In the genomic region with DNA sequence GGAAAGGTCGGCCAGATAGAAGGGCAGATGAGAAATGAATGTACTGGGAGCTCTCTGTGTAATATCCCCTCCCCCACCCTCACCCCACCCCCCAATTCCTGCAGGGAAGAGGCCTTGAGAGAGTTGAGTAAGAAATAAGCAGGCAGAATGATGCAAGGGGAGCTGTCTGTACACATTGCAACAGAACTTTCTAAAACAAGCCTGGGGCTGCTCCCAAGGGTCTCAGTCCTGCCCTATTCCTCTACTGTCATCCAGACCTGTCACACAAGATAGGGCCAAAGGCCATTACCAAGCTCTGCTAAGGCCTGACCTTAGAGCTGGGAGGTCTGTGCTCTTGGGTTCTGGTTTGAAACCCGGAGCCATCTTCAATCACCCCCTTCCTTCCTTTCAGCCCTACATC, we compare ENCODE assay signal across 1 cellular context.
TF ChIP-seq lines count a peak whose summit lies in the region.

No MANE protein-coding gene starts in this region.

TF ChIP-seq in HepG2, 621 proteins besides CTCF, POLR2A, EP300 and RAD21 (continued from another document and continues in another):
- TF ChIP-seq, protein P1, sequence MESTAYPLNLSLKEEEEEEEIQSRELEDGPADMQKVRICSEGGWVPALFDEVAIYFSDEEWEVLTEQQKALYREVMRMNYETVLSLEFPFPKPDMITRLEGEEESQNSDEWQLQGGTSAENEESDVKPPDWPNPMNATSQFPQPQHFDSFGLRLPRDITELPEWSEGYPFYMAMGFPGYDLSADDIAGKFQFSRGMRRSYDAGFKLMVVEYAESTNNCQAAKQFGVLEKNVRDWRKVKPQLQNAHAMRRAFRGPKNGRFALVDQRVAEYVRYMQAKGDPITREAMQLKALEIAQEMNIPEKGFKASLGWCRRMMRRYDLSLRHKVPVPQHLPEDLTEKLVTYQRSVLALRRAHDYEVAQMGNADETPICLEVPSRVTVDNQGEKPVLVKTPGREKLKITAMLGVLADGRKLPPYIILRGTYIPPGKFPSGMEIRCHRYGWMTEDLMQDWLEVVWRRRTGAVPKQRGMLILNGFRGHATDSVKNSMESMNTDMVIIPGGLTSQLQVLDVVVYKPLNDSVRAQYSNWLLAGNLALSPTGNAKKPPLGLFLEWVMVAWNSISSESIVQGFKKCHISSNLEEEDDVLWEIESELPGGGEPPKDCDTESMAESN (CRISPR knock-in tag; conservative IDR thresholded peaks at IDR 0.05), result peak; percentile 65; the same call in 1 of the 2 replicates
- TF ChIP-seq ZMAT3 (CRISPR knock-in tag; conservative IDR thresholded peaks at IDR 0.05) (no peak), ZMYM2 (CRISPR knock-in tag; IDR thresholded peaks at IDR 0.05) (no peak), SMARCE1 (IDR thresholded peaks at IDR 0.05; ENCODE audit: borderline replicate concordance) (no peak), PCBP1 (IDR thresholded peaks at IDR 0.05; ENCODE audit: borderline replicate concordance, low read depth, low read length) (no peak), ZKSCAN8 (CRISPR knock-in tag; IDR thresholded peaks at IDR 0.05; ENCODE audit: borderline replicate concordance) (0 out of 2 replicates have a peak, but pooled peaks have one; percentile 31), KLF6 (CRISPR knock-in tag; IDR thresholded peaks at IDR 0.05) (0 out of 2 replicates have a peak, but pooled peaks have one; percentile 52), SP5 (CRISPR knock-in tag; IDR thresholded peaks at IDR 0.05; ENCODE audit: borderline replicate concordance, low read depth) (peak; percentile 48; the same call in 1 of the 2 replicates), ASH2L (IDR thresholded peaks at IDR 0.05; ENCODE audit: insufficient read length, low read depth, low read length) (no peak), ATF1 (CRISPR knock-in tag; IDR thresholded peaks at IDR 0.05) (no peak), FIP1L1 (IDR thresholded peaks at IDR 0.05; ENCODE audit: borderline replicate concordance, insufficient read depth, low read depth, low read length) (no peak), RBAK (CRISPR knock-in tag; IDR thresholded peaks at IDR 0.05) (no peak), FOXM1 (CRISPR knock-in tag; IDR thresholded peaks at IDR 0.05) (no peak), PRMT3 (CRISPR knock-in tag; IDR thresholded peaks at IDR 0.05; ENCODE audit: borderline replicate concordance, low read depth) (no peak), PHF5A (CRISPR knock-in tag; IDR thresholded peaks at IDR 0.05; ENCODE audit: low read depth, unreplicated experiment) (no peak), BHLHE40 (IDR thresholded peaks at IDR 0.05; ENCODE audit: low read length) (no peak), JDP2 (CRISPR knock-in tag; IDR thresholded peaks at IDR 0.05; ENCODE audit: borderline replicate concordance) (no peak), ZNF530 (CRISPR knock-in tag; IDR thresholded peaks at IDR 0.05; ENCODE audit: low read depth) (no peak), JUNB (CRISPR knock-in tag; IDR thresholded peaks at IDR 0.05; ENCODE audit: borderline replicate concordance) (no peak), POLR2AphosphoS5 (IDR thresholded peaks at IDR 0.05; ENCODE audit: low read depth, low read length) (no peak), RFX5 (IDR thresholded peaks at IDR 0.05; ENCODE audit: low read depth, low read length) (no peak), ZBTB8A (CRISPR knock-in tag; IDR thresholded peaks at IDR 0.05; ENCODE audit: borderline replicate concordance, low read depth) (no peak), AGO1 (IDR thresholded peaks at IDR 0.05; ENCODE audit: low read depth, low read length, poor library complexity, severe bottlenecking) (no peak)
- TF ChIP-seq, protein P2, sequence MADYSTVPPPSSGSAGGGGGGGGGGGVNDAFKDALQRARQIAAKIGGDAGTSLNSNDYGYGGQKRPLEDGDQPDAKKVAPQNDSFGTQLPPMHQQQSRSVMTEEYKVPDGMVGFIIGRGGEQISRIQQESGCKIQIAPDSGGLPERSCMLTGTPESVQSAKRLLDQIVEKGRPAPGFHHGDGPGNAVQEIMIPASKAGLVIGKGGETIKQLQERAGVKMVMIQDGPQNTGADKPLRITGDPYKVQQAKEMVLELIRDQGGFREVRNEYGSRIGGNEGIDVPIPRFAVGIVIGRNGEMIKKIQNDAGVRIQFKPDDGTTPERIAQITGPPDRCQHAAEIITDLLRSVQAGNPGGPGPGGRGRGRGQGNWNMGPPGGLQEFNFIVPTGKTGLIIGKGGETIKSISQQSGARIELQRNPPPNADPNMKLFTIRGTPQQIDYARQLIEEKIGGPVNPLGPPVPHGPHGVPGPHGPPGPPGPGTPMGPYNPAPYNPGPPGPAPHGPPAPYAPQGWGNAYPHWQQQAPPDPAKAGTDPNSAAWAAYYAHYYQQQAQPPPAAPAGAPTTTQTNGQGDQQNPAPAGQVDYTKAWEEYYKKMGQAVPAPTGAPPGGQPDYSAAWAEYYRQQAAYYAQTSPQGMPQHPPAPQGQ (CRISPR knock-in tag; IDR thresholded peaks at IDR 0.05; ENCODE audit: borderline replicate concordance), result no peak
- TF ChIP-seq, protein P3, sequence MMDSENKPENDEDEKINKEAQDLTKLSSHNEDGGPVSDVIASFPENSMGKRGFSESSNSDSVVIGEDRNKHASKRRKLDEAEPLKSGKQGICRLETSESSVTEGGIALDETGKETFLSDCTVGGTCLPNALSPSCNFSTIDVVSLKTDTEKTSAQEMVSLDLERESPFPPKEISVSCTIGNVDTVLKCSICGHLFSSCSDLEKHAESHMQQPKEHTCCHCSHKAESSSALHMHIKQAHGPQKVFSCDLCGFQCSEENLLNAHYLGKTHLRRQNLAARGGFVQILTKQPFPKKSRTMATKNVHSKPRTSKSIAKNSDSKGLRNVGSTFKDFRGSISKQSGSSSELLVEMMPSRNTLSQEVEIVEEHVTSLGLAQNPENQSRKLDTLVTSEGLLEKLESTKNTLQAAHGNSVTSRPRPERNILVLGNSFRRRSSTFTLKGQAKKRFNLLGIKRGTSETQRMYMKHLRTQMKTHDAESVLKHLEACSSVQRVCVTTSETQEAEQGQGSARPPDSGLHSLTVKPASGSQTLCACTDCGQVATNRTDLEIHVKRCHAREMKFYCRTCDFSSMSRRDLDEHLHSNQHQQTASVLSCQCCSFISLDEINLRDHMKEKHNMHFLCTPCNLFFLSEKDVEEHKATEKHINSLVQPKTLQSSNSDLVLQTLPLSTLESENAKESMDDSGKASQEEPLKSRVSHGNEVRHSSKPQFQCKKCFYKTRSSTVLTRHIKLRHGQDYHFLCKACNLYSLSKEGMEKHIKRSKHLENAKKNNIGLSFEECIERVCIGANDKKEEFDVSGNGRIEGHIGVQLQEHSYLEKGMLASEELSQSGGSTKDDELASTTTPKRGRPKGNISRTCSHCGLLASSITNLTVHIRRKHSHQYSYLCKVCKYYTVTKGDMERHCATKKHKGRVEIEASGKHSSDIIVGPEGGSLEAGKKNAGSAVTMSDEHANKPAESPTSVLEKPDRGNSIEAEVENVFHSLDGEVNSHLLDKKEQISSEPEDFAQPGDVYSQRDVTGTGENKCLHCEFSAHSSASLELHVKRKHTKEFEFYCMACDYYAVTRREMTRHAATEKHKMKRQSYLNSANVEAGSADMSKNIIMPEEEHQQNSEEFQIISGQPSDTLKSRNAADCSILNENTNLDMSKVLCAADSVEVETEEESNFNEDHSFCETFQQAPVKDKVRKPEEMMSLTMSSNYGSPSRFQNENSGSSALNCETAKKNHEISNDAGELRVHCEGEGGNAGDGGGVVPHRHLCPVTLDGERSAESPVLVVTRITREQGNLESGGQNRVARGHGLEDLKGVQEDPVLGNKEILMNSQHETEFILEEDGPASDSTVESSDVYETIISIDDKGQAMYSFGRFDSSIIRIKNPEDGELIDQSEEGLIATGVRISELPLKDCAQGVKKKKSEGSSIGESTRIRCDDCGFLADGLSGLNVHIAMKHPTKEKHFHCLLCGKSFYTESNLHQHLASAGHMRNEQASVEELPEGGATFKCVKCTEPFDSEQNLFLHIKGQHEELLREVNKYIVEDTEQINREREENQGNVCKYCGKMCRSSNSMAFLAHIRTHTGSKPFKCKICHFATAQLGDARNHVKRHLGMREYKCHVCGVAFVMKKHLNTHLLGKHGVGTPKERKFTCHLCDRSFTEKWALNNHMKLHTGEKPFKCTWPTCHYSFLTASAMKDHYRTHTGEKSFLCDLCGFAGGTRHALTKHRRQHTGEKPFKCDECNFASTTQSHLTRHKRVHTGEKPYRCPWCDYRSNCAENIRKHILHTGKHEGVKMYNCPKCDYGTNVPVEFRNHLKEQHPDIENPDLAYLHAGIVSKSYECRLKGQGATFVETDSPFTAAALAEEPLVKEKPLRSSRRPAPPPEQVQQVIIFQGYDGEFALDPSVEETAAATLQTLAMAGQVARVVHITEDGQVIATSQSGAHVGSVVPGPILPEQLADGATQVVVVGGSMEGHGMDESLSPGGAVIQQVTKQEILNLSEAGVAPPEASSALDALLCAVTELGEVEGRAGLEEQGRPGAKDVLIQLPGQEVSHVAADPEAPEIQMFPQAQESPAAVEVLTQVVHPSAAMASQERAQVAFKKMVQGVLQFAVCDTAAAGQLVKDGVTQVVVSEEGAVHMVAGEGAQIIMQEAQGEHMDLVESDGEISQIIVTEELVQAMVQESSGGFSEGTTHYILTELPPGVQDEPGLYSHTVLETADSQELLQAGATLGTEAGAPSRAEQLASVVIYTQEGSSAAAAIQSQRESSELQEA (CRISPR knock-in tag; IDR thresholded peaks at IDR 0.05; ENCODE audit: not compliant biosample characterization), result no peak
- TF ChIP-seq, protein P4, sequence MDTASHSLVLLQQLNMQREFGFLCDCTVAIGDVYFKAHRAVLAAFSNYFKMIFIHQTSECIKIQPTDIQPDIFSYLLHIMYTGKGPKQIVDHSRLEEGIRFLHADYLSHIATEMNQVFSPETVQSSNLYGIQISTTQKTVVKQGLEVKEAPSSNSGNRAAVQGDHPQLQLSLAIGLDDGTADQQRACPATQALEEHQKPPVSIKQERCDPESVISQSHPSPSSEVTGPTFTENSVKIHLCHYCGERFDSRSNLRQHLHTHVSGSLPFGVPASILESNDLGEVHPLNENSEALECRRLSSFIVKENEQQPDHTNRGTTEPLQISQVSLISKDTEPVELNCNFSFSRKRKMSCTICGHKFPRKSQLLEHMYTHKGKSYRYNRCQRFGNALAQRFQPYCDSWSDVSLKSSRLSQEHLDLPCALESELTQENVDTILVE (CRISPR knock-in tag; IDR thresholded peaks at IDR 0.05), result peak; percentile 82
- TF ChIP-seq, protein P5, sequence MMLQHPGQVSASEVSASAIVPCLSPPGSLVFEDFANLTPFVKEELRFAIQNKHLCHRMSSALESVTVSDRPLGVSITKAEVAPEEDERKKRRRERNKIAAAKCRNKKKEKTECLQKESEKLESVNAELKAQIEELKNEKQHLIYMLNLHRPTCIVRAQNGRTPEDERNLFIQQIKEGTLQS (CRISPR knock-in tag; IDR thresholded peaks at IDR 0.05), result peak; percentile 94
- TF ChIP-seq, protein P6, sequence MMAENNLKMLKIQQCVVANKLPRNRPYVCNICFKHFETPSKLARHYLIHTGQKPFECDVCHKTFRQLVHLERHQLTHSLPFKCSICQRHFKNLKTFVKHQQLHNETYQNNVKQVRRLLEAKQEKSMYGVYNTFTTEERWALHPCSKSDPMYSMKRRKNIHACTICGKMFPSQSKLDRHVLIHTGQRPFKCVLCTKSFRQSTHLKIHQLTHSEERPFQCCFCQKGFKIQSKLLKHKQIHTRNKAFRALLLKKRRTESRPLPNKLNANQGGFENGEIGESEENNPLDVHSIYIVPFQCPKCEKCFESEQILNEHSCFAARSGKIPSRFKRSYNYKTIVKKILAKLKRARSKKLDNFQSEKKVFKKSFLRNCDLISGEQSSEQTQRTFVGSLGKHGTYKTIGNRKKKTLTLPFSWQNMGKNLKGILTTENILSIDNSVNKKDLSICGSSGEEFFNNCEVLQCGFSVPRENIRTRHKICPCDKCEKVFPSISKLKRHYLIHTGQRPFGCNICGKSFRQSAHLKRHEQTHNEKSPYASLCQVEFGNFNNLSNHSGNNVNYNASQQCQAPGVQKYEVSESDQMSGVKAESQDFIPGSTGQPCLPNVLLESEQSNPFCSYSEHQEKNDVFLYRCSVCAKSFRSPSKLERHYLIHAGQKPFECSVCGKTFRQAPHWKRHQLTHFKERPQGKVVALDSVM (CRISPR knock-in tag; IDR thresholded peaks at IDR 0.05), result no peak
- TF ChIP-seq, protein P7, sequence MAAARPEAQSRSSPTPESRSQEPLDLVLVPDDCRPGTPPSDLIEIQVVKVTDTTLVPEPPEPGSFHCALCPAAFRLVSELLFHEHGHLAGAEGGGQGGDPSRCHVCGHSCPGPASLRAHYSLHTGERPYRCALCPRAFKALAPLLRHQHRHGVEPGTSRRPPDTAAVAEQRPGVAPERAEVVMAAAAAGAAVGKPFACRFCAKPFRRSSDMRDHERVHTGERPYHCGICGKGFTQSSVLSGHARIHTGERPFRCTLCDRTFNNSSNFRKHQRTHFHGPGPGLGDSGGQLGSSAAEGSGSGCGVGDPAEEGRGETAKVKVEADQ (CRISPR knock-in tag; IDR thresholded peaks at IDR 0.05; ENCODE audit: borderline replicate concordance), result no peak
- TF ChIP-seq, protein P8, sequence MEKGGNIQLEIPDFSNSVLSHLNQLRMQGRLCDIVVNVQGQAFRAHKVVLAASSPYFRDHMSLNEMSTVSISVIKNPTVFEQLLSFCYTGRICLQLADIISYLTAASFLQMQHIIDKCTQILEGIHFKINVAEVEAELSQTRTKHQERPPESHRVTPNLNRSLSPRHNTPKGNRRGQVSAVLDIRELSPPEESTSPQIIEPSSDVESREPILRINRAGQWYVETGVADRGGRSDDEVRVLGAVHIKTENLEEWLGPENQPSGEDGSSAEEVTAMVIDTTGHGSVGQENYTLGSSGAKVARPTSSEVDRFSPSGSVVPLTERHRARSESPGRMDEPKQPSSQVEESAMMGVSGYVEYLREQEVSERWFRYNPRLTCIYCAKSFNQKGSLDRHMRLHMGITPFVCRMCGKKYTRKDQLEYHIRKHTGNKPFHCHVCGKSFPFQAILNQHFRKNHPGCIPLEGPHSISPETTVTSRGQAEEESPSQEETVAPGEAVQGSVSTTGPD (CRISPR knock-in tag; IDR thresholded peaks at IDR 0.05), result no peak
- TF ChIP-seq, protein P9, sequence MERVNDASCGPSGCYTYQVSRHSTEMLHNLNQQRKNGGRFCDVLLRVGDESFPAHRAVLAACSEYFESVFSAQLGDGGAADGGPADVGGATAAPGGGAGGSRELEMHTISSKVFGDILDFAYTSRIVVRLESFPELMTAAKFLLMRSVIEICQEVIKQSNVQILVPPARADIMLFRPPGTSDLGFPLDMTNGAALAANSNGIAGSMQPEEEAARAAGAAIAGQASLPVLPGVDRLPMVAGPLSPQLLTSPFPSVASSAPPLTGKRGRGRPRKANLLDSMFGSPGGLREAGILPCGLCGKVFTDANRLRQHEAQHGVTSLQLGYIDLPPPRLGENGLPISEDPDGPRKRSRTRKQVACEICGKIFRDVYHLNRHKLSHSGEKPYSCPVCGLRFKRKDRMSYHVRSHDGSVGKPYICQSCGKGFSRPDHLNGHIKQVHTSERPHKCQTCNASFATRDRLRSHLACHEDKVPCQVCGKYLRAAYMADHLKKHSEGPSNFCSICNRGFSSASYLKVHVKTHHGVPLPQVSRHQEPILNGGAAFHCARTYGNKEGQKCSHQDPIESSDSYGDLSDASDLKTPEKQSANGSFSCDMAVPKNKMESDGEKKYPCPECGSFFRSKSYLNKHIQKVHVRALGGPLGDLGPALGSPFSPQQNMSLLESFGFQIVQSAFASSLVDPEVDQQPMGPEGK (CRISPR knock-in tag; IDR thresholded peaks at IDR 0.05), result peak; percentile 81
- TF ChIP-seq, protein P10, sequence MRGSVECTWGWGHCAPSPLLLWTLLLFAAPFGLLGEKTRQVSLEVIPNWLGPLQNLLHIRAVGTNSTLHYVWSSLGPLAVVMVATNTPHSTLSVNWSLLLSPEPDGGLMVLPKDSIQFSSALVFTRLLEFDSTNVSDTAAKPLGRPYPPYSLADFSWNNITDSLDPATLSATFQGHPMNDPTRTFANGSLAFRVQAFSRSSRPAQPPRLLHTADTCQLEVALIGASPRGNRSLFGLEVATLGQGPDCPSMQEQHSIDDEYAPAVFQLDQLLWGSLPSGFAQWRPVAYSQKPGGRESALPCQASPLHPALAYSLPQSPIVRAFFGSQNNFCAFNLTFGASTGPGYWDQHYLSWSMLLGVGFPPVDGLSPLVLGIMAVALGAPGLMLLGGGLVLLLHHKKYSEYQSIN (CRISPR knock-in tag; IDR thresholded peaks at IDR 0.05; ENCODE audit: borderline replicate concordance), result no peak
